Comparison of ENCODE assay signal across 8 cellular contexts in genomic region chr6:122401104-122401503, GRCh38. TPM values are rescaled to one million over a fixed set of nuclear protein-coding genes. Genes with fewer than 3 reads are reported as not detected.
DNase-seq lines count a peak whose midpoint lies in the region; ATAC-seq and TF ChIP-seq lines count a peak whose summit lies in the region.

No MANE protein-coding gene starts in this region.

- H3K27me3 Mint-ChIP-seq in nephron progenitor cell (ENCODE audit: low read depth, poor library complexity), result no peaks in the 10 kb centered on the region

- H3K36me3 Mint-ChIP-seq in nephron progenitor cell (ENCODE audit: low read depth), result peaks cover 43% of the 10 kb centered on the region

- TF ChIP-seq CTCF in DOHH2 (IDR thresholded peaks at IDR 0.05; ENCODE audit: low read depth, low read length, poor library complexity, severe bottlenecking) (no peak), mammary epithelial cell (conservative IDR thresholded peaks at IDR 0.05 in 1 of 2, IDR thresholded peaks at IDR 0.05 in 1 of 2; ENCODE audit: extremely low read depth in 1 of 2, insufficient read depth in 1 of 2, low read depth in 1 of 2, low read length in 2 of 2) (no peak), nephron progenitor cell (IDR thresholded peaks at IDR 0.05) (no peak)

- H3F3A ChIP-seq in DOHH2 (ENCODE audit: control insufficient read depth, insufficient read depth), result no peaks in the 10 kb centered on the region

- no peak overlapping the region for H3K9ac ChIP-seq in mammary epithelial cell (ENCODE audit: insufficient read depth, low read length)

- H3K79me2 ChIP-seq in DOHH2 (ENCODE audit: control insufficient read depth, low read length) (peaks cover 66% of the 10 kb centered on the region), mammary epithelial cell (ENCODE audit: insufficient read depth, low read length) (peaks cover 56% of the 10 kb centered on the region)

- H3K9me3 ChIP-seq in DOHH2 (ENCODE audit: control insufficient read depth, insufficient read depth, low read length), result no peaks in the 10 kb centered on the region
- no peaks in the 10 kb centered on the region; the same call in 1 of the 2 replicates for H3K9me3 ChIP-seq in MG63
- no peaks in the 10 kb centered on the region for H3K9me3 ChIP-seq in mammary epithelial cell (replicated peaks; ENCODE audit: insufficient read depth, low read length)

- DNase-seq in MG63 (no peak), mammary epithelial cell (no peak), nephron progenitor cell (no peak), NCI-H446 treated with DMSO at 0.1 percent for 48 hours (lab: John Stamatoyannopoulos, UW) (no peak), activated gamma-delta T cell (lab: John Stamatoyannopoulos, UW) (no peak)

- H3K9me2 ChIP-seq in DOHH2 (replicated peaks; ENCODE audit: control insufficient read depth, low read length), result no peaks in the 10 kb centered on the region

- dilution Hi-C loops in mammary epithelial cell (cut with HindIII; ENCODE audit: low sequenced_read_pairs), result no loop called here

- no peak overlapping the region for H3K27ac Mint-ChIP-seq in nephron progenitor cell

- BruUV-seq in mammary epithelial cell (replicated peaks; lab: Mats Ljungman, UMichigan), result no TSS peak

- peaks cover 26% of the 10 kb centered on the region for H3K4me1 ChIP-seq in DOHH2 (ENCODE audit: control insufficient read depth, low read length)
- peaks cover 14% of the 10 kb centered on the region for H3K4me1 ChIP-seq in mammary epithelial cell (ENCODE audit: insufficient read depth, low read length)

- ATAC-seq in GM19395 (IDR thresholded peaks at IDR 0.05; ENCODE audit: unreplicated experiment) (no peak), GM18502 (IDR thresholded peaks at IDR 0.05; ENCODE audit: poor library complexity, unreplicated experiment) (no peak)

- no peaks in the 10 kb centered on the region for H3K9me3 Mint-ChIP-seq in nephron progenitor cell

- H3K36me3 ChIP-seq in DOHH2 (ENCODE audit: control insufficient read depth, low read length) (peaks cover 46% of the 10 kb centered on the region), MG63 (peaks cover 2% of the 10 kb centered on the region), mammary epithelial cell (ENCODE audit: insufficient read depth, low read length) (no peaks in the 10 kb centered on the region)

- in situ Hi-C loops in mammary epithelial cell (cut with MboI; ENCODE audit: low sequenced_read_pairs in 2 of 2), result loop anchor here in 1 of 2 donors (10.0 kb wide), 1 partner anchor 64 kb away; no protein-coding TSS in a partner anchor

- H3K27me3 ChIP-seq in DOHH2 (ENCODE audit: control insufficient read depth, low read length), result no peaks in the 10 kb centered on the region
- H3K27me3 ChIP-seq in MG63, result no peaks in the 10 kb centered on the region
- H3K27me3 ChIP-seq in mammary epithelial cell (ENCODE audit: insufficient read depth, low read length), result no peaks in the 10 kb centered on the region

- 92% methylated on average over 4 of the region's 4 CpGs for WGBS in mammary epithelial cell (ENCODE audit: low coverage, missing lambda C conversion rate)

- intact Hi-C loops in mammary epithelial cell (cut with micrococcal nuclease), result no loop called here

- H4K20me1 ChIP-seq in DOHH2 (ENCODE audit: control insufficient read depth, insufficient read depth, low read depth, low read length) (peaks cover 15% of the 10 kb centered on the region), mammary epithelial cell (ENCODE audit: insufficient read depth, low read length) (no peaks in the 10 kb centered on the region)

- H3K27ac ChIP-seq in DOHH2 (ENCODE audit: low read depth, low read length) (no peak overlapping the region), mammary epithelial cell (ENCODE audit: insufficient read depth, low read depth, low read length) (no peak overlapping the region)

- H3K4me3 ChIP-seq in DOHH2 (ENCODE audit: low read length) (peak overlapping the region; percentile 98), MG63 (peak overlapping the region; percentile 98), mammary epithelial cell (replicated peaks in 1 of 3; ENCODE audit: insufficient read depth in 1 of 3, low read depth in 2 of 3, low read length in 3 of 3) (peak overlapping the region in 1 of 3 experiments; percentile 62)

- peaks cover 35% of the 10 kb centered on the region for H3K4me1 Mint-ChIP-seq in nephron progenitor cell

- H3K4me2 ChIP-seq in DOHH2 (ENCODE audit: low read length) (peak overlapping the region; percentile 99), mammary epithelial cell (ENCODE audit: insufficient read depth, low read depth, low read length) (peak overlapping the region; percentile 72)

- CTCF ChIA-PET in mammary epithelial cell (lab: Charles Lee; ENCODE audit: low non-redundant PET), result no interaction called here

- H2AFZ ChIP-seq in mammary epithelial cell (ENCODE audit: low read depth, low read length), result no peak overlapping the region

- H3K4me3 Mint-ChIP-seq in nephron progenitor cell, result peak overlapping the region; percentile 99

RNA-seq across cellular contexts. Expression of gene HSF2, which starts 1.7 kb away (rescaled TPM):
- 13.3 and 15.6 TPM in 2 replicates for total RNA-seq in MG63 (2014; rRNA removed; shearing (Covaris generic); ENCODE audit: low replicate concordance)
- 10 to 100 TPM in 1 of 2 donors, 1 to 10 TPM in 1; 8.0 to 10.7 TPM for total RNA-seq in mammary epithelial cell
- 10.4 TPM for polyA plus RNA-seq in mammary epithelial cell
- 14.1 TPM for polyA minus RNA-seq in mammary epithelial cell
